15 cellular contexts compared by ENCODE assay signal in genomic region chr3:189773056-189773455, GRCh38.
DNase-seq lines count a peak whose midpoint lies in the region; ATAC-seq, FAIRE-seq and TF ChIP-seq lines count a peak whose summit lies in the region.
"Had no signal": no experiment of that assay in that cellular context is flagged by ENCODE, and none has a peak within 500 bp of the region (broad histone marks: within the 10 kb centered on the region; RNA-seq: fewer than 3 reads in every experiment).

No MANE protein-coding gene starts in this region.

- H3K27ac ChIP-seq in AG04450 (ENCODE audit: low read depth, low read length) (peak overlapping the region; percentile 35), astrocyte (ENCODE audit: low read depth, low read length) (peak overlapping the region; percentile 70)
- H3K27ac ChIP-seq: upper lobe of right lung had no signal

- TF ChIP-seq CTCF in AG04450 (IDR thresholded peaks at IDR 0.05; ENCODE audit: low read depth, low read length) (no peak), astrocyte (IDR thresholded peaks at IDR 0.05; ENCODE audit: insufficient read depth, low read depth, low read length) (no peak)

- peak overlapping the region; percentile 28 for H3K4me2 ChIP-seq in astrocyte (ENCODE audit: low read length)

- DNase-seq in AG04450 (ENCODE audit: low read depth, low spot score) = peak; percentile 8
- peak; percentile 63 for DNase-seq in HT-29 (ENCODE audit: low spot score)
- DNase-seq in astrocyte (ENCODE audit: low read depth) = peak; percentile 84
- DNase-seq in left lobe of liver (ENCODE audit: low spot score) = no peak
- DNase-seq in amygdala (lab: John Stamatoyannopoulos, UW) = no peak
- no peak for DNase-seq in stimulated activated naive CD8-positive, alpha-beta T cell treated with anti-CD3 and anti-CD28 coated beads, Interleukin-15, amount 100 ng/mL, for 72 hours
- DNase-seq in activated naive CD8-positive, alpha-beta T cell treated with anti-CD3 and anti-CD28 coated beads, Interleukin-2, amount 50 U/mL, for 24 hours = no peak
- DNase-seq in NCI-H748 (lab: John Stamatoyannopoulos, UW; ENCODE audit: unreplicated experiment) = no peak
- DNase-seq: cortex of kidney; DMS79 treated with DMSO at 0.1 percent for 48 hours; mucosa of descending colon; posterior cingulate gyrus; stimulated activated CD4-positive, alpha-beta T cell treated with anti-CD3 and anti-CD28 coated beads, Interleukin-15, amount 100 ng/mL, for 24 hours; upper lobe of right lung had no signal

- H3K27me3 ChIP-seq in AG04450 (ENCODE audit: control insufficient read depth, insufficient read depth, low read length) (no peaks in the 10 kb centered on the region), astrocyte (ENCODE audit: insufficient read depth, low read length) (no peaks in the 10 kb centered on the region)
- H3K27me3 ChIP-seq: upper lobe of right lung had no signal

- no peaks in the 10 kb centered on the region for H3K9me3 Mint-ChIP-seq in astrocyte (ENCODE audit: unreplicated experiment)
- H3K9me3 Mint-ChIP-seq in stimulated activated naive CD8-positive, alpha-beta T cell treated with anti-CD3 and anti-CD28 coated beads, Interleukin-15, amount 100 ng/mL, for 72 hours = peaks cover 0 to 4% of the 10 kb centered on the region in 2 donors
- no peaks in the 10 kb centered on the region for H3K9me3 Mint-ChIP-seq in activated naive CD8-positive, alpha-beta T cell treated with anti-CD3 and anti-CD28 coated beads, Interleukin-2, amount 50 U/mL, for 24 hours

- no peak overlapping the region for H3K27ac Mint-ChIP-seq in astrocyte (ENCODE audit: unreplicated experiment)
- H3K27ac Mint-ChIP-seq in stimulated activated naive CD8-positive, alpha-beta T cell treated with anti-CD3 and anti-CD28 coated beads, Interleukin-15, amount 100 ng/mL, for 72 hours = no peak overlapping the region
- H3K27ac Mint-ChIP-seq in activated naive CD8-positive, alpha-beta T cell treated with anti-CD3 and anti-CD28 coated beads, Interleukin-2, amount 50 U/mL, for 24 hours = no peak overlapping the region

- H3K9me3 ChIP-seq in AG04450 (ENCODE audit: control insufficient read depth, insufficient read depth, low read length) (no peaks in the 10 kb centered on the region), astrocyte (ENCODE audit: insufficient read depth, low read depth, low read length) (no peaks in the 10 kb centered on the region)
- H3K9me3 ChIP-seq: mucosa of descending colon, upper lobe of right lung had no signal

- H3K4me3 ChIP-seq in AG04450 (ENCODE audit: low read depth, low read length) = peak overlapping the region; percentile 5; the same call in 1 of the 2 replicates
- H3K4me3 ChIP-seq in astrocyte (ENCODE audit: insufficient read depth, low read depth, low read length) = no peak overlapping the region
- H3K4me3 ChIP-seq: mucosa of descending colon, upper lobe of right lung had no signal

- H4K20me1 ChIP-seq in astrocyte (ENCODE audit: insufficient read depth, low read length) = no peaks in the 10 kb centered on the region

- no peak overlapping the region for H3K4me3 Mint-ChIP-seq in astrocyte (ENCODE audit: unreplicated experiment)
- no peak overlapping the region for H3K4me3 Mint-ChIP-seq in stimulated activated naive CD8-positive, alpha-beta T cell treated with anti-CD3 and anti-CD28 coated beads, Interleukin-15, amount 100 ng/mL, for 72 hours
- no peak overlapping the region for H3K4me3 Mint-ChIP-seq in activated naive CD8-positive, alpha-beta T cell treated with anti-CD3 and anti-CD28 coated beads, Interleukin-2, amount 50 U/mL, for 24 hours

- FAIRE-seq in astrocyte (lab: Jason Lieb, UNC) = peak; percentile 76
- FAIRE-seq: frontal cortex had no signal

- H3K27me3 Mint-ChIP-seq in astrocyte (ENCODE audit: low read depth, unreplicated experiment) = peaks cover 14% of the 10 kb centered on the region
- no peaks in the 10 kb centered on the region for H3K27me3 Mint-ChIP-seq in stimulated activated naive CD8-positive, alpha-beta T cell treated with anti-CD3 and anti-CD28 coated beads, Interleukin-15, amount 100 ng/mL, for 72 hours
- H3K27me3 Mint-ChIP-seq in activated naive CD8-positive, alpha-beta T cell treated with anti-CD3 and anti-CD28 coated beads, Interleukin-2, amount 50 U/mL, for 24 hours = no peaks in the 10 kb centered on the region

- POLR2A ChIA-PET in AG04450 (lab: Yijun Ruan, JAX) = no interaction called here

- H3K9ac ChIP-seq in astrocyte (ENCODE audit: low read length) = peak overlapping the region; percentile 33

- H3K4me1 Mint-ChIP-seq in astrocyte (ENCODE audit: low read depth, unreplicated experiment) = no peaks in the 10 kb centered on the region
- H3K4me1 Mint-ChIP-seq in stimulated activated naive CD8-positive, alpha-beta T cell treated with anti-CD3 and anti-CD28 coated beads, Interleukin-15, amount 100 ng/mL, for 72 hours = peaks cover 2% of the 10 kb centered on the region
- peaks cover 1% of the 10 kb centered on the region for H3K4me1 Mint-ChIP-seq in activated naive CD8-positive, alpha-beta T cell treated with anti-CD3 and anti-CD28 coated beads, Interleukin-2, amount 50 U/mL, for 24 hours

- CTCF ChIA-PET in AG04450 (lab: Charles Lee) = interaction anchor here (1.5 kb wide), 1 partner anchor 14 kb away, joined by 6 read pairs; no protein-coding TSS in a partner anchor

- H3K79me2 ChIP-seq in astrocyte (ENCODE audit: insufficient read depth, low read length) = no peaks in the 10 kb centered on the region

- peak; percentile 67 for ATAC-seq in left lobe of liver
- no peak for ATAC-seq in stimulated activated naive CD8-positive, alpha-beta T cell treated with anti-CD3 and anti-CD28 coated beads, Interleukin-15, amount 100 ng/mL, for 72 hours
- ATAC-seq in activated naive CD8-positive, alpha-beta T cell treated with anti-CD3 and anti-CD28 coated beads, Interleukin-2, amount 50 U/mL, for 24 hours = no peak
- ATAC-seq: mucosa of descending colon, upper lobe of right lung had no signal

- peaks cover 5% of the 10 kb centered on the region for H3K4me1 ChIP-seq in astrocyte (ENCODE audit: insufficient read depth, low read length)
- H3K4me1 ChIP-seq: upper lobe of right lung had no signal

- no peaks in the 10 kb centered on the region for H3K36me3 ChIP-seq in astrocyte (ENCODE audit: insufficient read depth, low read length)
- H3K36me3 ChIP-seq: upper lobe of right lung had no signal

- H2AFZ ChIP-seq in astrocyte (ENCODE audit: low read depth, low read length) = no peak overlapping the region

- no peaks in the 10 kb centered on the region for H3K36me3 Mint-ChIP-seq in astrocyte (ENCODE audit: low read depth, unreplicated experiment)
- H3K36me3 Mint-ChIP-seq in activated naive CD8-positive, alpha-beta T cell treated with anti-CD3 and anti-CD28 coated beads, Interleukin-2, amount 50 U/mL, for 24 hours (ENCODE audit: low read depth) = no peaks in the 10 kb centered on the region

Comparison
In these comparisons a context has a peak if more than half of its experiments do, and no peak if none do; other contexts are left out.
1. DNase-seq: peak in AG04450 (single experiment), HT-29 (single experiment) and astrocyte (single experiment); none in left lobe of liver (single experiment), amygdala (0 of 56), stimulated activated naive CD8-positive, alpha-beta T cell treated with anti-CD3 and anti-CD28 coated beads, Interleukin-15, amount 100 ng/mL, for 72 hours (0 of 2), activated naive CD8-positive, alpha-beta T cell treated with anti-CD3 and anti-CD28 coated beads, Interleukin-2, amount 50 U/mL, for 24 hours (single experiment) and NCI-H748 (single experiment).